Comparison of ENCODE assay signal across 1 cellular context in the genomic region with DNA sequence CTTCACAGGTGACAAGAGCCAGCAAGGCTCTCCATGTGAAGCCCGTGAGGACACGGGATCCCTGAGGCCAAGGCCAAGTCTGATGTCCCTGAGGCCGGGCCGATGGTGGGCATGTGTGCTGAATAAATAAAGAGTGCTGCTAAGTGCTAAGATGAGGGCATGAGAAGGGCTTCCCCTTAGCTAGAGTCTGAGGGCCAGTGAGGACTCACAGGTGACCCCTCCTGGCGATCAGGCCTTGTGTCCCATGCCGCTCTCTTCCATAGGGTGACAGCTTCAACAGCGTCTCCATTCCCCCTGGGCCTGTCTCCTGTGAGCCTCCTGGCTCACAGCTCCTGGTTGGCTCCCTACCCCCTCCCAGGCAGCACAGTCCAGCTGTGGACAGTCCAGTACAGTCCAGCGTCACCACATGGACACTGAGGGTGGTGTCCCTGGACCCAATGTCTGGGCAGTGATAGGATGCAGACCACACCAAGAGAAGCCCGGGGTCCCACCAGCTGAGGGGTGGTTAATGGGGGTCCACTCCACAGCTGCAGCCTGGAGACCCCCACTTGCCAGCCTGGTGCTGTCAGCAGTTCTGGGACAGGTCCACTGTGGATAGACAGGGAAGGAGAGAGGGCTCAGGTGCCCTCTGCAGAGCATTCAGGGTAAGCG.
TF ChIP-seq lines count a peak whose summit lies in the region.

No MANE protein-coding gene starts in this region.

TF ChIP-seq in GM23338, 12 proteins besides CTCF, POLR2A, EP300 and RAD21 (continued from another document):
- TF ChIP-seq, protein P1, sequence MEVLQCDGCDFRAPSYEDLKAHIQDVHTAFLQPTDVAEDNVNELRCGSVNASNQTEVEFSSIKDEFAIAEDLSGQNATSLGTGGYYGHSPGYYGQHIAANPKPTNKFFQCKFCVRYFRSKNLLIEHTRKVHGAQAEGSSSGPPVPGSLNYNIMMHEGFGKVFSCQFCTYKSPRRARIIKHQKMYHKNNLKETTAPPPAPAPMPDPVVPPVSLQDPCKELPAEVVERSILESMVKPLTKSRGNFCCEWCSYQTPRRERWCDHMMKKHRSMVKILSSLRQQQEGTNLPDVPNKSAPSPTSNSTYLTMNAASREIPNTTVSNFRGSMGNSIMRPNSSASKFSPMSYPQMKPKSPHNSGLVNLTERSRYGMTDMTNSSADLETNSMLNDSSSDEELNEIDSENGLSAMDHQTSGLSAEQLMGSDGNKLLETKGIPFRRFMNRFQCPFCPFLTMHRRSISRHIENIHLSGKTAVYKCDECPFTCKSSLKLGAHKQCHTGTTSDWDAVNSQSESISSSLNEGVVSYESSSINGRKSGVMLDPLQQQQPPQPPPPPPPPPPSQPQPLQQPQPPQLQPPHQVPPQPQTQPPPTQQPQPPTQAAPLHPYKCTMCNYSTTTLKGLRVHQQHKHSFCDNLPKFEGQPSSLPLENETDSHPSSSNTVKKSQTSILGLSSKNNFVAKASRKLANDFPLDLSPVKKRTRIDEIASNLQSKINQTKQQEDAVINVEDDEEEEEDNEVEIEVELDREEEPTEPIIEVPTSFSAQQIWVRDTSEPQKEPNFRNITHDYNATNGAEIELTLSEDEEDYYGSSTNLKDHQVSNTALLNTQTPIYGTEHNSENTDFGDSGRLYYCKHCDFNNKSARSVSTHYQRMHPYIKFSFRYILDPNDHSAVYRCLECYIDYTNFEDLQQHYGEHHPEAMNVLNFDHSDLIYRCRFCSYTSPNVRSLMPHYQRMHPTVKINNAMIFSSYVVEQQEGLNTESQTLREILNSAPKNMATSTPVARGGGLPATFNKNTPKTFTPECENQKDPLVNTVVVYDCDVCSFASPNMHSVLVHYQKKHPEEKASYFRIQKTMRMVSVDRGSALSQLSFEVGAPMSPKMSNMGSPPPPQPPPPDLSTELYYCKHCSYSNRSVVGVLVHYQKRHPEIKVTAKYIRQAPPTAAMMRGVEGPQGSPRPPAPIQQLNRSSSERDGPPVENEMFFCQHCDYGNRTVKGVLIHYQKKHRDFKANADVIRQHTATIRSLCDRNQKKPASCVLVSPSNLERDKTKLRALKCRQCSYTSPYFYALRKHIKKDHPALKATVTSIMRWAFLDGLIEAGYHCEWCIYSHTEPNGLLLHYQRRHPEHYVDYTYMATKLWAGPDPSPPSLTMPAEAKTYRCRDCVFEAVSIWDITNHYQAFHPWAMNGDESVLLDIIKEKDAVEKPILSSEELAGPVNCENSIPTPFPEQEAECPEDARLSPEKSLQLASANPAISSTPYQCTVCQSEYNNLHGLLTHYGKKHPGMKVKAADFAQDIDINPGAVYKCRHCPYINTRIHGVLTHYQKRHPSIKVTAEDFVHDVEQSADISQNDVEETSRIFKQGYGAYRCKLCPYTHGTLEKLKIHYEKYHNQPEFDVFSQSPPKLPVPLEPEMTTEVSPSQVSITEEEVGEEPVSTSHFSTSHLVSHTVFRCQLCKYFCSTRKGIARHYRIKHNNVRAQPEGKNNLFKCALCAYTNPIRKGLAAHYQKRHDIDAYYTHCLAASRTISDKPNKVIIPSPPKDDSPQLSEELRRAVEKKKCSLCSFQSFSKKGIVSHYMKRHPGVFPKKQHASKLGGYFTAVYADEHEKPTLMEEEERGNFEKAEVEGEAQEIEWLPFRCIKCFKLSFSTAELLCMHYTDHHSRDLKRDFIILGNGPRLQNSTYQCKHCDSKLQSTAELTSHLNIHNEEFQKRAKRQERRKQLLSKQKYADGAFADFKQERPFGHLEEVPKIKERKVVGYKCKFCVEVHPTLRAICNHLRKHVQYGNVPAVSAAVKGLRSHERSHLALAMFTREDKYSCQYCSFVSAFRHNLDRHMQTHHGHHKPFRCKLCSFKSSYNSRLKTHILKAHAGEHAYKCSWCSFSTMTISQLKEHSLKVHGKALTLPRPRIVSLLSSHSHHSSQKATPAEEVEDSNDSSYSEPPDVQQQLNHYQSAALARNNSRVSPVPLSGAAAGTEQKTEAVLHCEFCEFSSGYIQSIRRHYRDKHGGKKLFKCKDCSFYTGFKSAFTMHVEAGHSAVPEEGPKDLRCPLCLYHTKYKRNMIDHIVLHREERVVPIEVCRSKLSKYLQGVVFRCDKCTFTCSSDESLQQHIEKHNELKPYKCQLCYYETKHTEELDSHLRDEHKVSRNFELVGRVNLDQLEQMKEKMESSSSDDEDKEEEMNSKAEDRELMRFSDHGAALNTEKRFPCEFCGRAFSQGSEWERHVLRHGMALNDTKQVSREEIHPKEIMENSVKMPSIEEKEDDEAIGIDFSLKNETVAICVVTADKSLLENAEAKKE (CRISPR knock-in tag; IDR thresholded peaks at IDR 0.05) = no peak
- TF ChIP-seq EZH2 (IDR thresholded peaks at IDR 0.05; ENCODE audit: low read depth, unreplicated experiment) (no peak), CREB1 (CRISPR knock-in tag; IDR thresholded peaks at IDR 0.05; ENCODE audit: low read depth) (no peak), ZNF114 (CRISPR knock-in tag; IDR thresholded peaks at IDR 0.05) (no peak)
- TF ChIP-seq, protein P2, sequence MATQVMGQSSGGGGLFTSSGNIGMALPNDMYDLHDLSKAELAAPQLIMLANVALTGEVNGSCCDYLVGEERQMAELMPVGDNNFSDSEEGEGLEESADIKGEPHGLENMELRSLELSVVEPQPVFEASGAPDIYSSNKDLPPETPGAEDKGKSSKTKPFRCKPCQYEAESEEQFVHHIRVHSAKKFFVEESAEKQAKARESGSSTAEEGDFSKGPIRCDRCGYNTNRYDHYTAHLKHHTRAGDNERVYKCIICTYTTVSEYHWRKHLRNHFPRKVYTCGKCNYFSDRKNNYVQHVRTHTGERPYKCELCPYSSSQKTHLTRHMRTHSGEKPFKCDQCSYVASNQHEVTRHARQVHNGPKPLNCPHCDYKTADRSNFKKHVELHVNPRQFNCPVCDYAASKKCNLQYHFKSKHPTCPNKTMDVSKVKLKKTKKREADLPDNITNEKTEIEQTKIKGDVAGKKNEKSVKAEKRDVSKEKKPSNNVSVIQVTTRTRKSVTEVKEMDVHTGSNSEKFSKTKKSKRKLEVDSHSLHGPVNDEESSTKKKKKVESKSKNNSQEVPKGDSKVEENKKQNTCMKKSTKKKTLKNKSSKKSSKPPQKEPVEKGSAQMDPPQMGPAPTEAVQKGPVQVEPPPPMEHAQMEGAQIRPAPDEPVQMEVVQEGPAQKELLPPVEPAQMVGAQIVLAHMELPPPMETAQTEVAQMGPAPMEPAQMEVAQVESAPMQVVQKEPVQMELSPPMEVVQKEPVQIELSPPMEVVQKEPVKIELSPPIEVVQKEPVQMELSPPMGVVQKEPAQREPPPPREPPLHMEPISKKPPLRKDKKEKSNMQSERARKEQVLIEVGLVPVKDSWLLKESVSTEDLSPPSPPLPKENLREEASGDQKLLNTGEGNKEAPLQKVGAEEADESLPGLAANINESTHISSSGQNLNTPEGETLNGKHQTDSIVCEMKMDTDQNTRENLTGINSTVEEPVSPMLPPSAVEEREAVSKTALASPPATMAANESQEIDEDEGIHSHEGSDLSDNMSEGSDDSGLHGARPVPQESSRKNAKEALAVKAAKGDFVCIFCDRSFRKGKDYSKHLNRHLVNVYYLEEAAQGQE (IDR thresholded peaks at IDR 0.05; ENCODE audit: unreplicated experiment) = no peak
- TF ChIP-seq, protein P3, sequence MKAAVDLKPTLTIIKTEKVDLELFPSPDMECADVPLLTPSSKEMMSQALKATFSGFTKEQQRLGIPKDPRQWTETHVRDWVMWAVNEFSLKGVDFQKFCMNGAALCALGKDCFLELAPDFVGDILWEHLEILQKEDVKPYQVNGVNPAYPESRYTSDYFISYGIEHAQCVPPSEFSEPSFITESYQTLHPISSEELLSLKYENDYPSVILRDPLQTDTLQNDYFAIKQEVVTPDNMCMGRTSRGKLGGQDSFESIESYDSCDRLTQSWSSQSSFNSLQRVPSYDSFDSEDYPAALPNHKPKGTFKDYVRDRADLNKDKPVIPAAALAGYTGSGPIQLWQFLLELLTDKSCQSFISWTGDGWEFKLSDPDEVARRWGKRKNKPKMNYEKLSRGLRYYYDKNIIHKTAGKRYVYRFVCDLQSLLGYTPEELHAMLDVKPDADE (IDR thresholded peaks at IDR 0.05) = no peak
TF ChIP-seq in GM23338: peak in this region for 0.
